10 cellular contexts compared by ENCODE assay signal in the genomic region with DNA sequence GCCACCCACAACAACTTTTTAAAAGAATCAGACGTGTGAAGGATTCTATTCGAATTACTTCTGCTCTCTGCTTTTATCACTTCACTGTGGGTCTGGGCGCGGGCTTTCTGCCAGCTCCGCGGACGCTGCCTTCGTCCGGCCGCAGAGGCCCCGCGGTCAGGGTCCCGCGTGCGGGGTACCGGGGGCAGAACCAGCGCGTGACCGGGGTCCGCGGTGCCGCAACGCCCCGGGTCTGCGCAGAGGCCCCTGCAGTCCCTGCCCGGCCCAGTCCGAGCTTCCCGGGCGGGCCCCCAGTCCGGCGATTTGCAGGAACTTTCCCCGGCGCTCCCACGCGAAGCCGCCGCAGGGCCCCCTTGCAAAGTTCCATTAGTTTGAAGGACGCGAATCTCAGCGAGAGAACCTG. TPM values are rescaled to one million over a fixed set of nuclear protein-coding genes. Genes with fewer than 3 reads are reported as not detected.
A peak's percentile ranks its signal among the peaks of the same experiment; 100 is the strongest.
DNase-seq lines count a peak whose midpoint lies in the region; ATAC-seq and TF ChIP-seq lines count a peak whose summit lies in the region.
"Had no signal": no experiment of that assay in that cellular context is flagged by ENCODE, and none has a peak within 500 bp of the region (broad histone marks: within the 10 kb centered on the region; RNA-seq: fewer than 3 reads in every experiment).

No MANE protein-coding gene starts in this region.

- intact Hi-C loops in sigmoid colon (cut with DNase I), result loop anchor here (5.0 kb wide), 1 partner anchor 106 kb away; no protein-coding TSS in a partner anchor

- H3K36me3 ChIP-seq in H7 (replicated peaks; ENCODE audit: control insufficient read depth, insufficient read depth, low read length), result no peaks in the 10 kb centered on the region
- H3K36me3 ChIP-seq in sigmoid colon, result no peaks in the 10 kb centered on the region

- H3K9me3 ChIP-seq in sigmoid colon, result no peaks in the 10 kb centered on the region

- ATAC-seq in HG02885 (IDR thresholded peaks at IDR 0.05; ENCODE audit: poor library complexity, unreplicated experiment), result no peak

- TF ChIP-seq POLR2A in sigmoid colon (IDR thresholded peaks at IDR 0.05), result no peak

- in situ Hi-C loops in astrocyte of the spinal cord (cut with HindIII; ENCODE audit: low sequenced_read_pairs), result no loop called here

- 1 to 2% methylated on average over 40 of the region's 40 CpGs for WGBS in sigmoid colon, 2 donors

- H3K27ac ChIP-seq in sigmoid colon, result peak overlapping the region; percentile 84 to 93 (median 88)

- H3K4me3 ChIP-seq in H7 (ENCODE audit: insufficient read depth, low read depth, low read length) (peak overlapping the region; percentile 54), astrocyte of the spinal cord (ENCODE audit: low read depth, low read length) (peak overlapping the region; percentile 47), iPS-11a (ENCODE audit: low read depth, low read length) (peak overlapping the region; percentile 30), sigmoid colon (peak overlapping the region; percentile 65 to 83 (median 71))

- DNase-seq in H7, result no peak
- DNase-seq in astrocyte of the spinal cord (ENCODE audit: low read depth, low spot score), result no peak
- no peak for DNase-seq in sigmoid colon
- DNase-seq in mucosa of gallbladder (ENCODE audit: low spot score), result no peak
- no peak for DNase-seq in NCI-H1436 treated with DMSO at 0.1 percent for 48 hours (lab: John Stamatoyannopoulos, UW)
- DNase-seq in T-helper 9 cell, result no peak
- DNase-seq: stimulated activated CD4-positive, alpha-beta T cell treated with anti-CD3 and anti-CD28 coated beads, Interleukin-4, amount 100 ng/mL, for 1 hour had no signal

- no peak for TF ChIP-seq CTCF in astrocyte of the spinal cord (IDR thresholded peaks at IDR 0.05; ENCODE audit: low read depth, low read length)
- no peak for TF ChIP-seq CTCF in sigmoid colon (IDR thresholded peaks at IDR 0.05)

- H3K4me1 ChIP-seq in sigmoid colon, result peaks cover 3 to 33% (median 24%) of the 10 kb centered on the region in 4 donors

- TF ChIP-seq EP300 in sigmoid colon (IDR thresholded peaks at IDR 0.05), result no peak

- peaks cover 48% of the 10 kb centered on the region for H3K27me3 ChIP-seq in H7 (ENCODE audit: control insufficient read depth, insufficient read depth, low read length)
- H3K27me3 ChIP-seq in sigmoid colon, result no peaks in the 10 kb centered on the region

RNA-seq across cellular contexts. Expression of gene HTRA1, which starts 0.5 kb away (rescaled TPM):
- 11.5 and 14.5 TPM in 2 replicates for total RNA-seq in H7 (2014; rRNA removed; shearing (Covaris generic))
- total RNA-seq in sigmoid colon (100 to 1,000 TPM; 119 to 162 (median 127) TPM), mucosa of gallbladder (141 TPM)
- 10 to 100 TPM; 22.7 to 43.8 (median 36.0) TPM for polyA plus RNA-seq in sigmoid colon
- total RNA-seq: activated naive CD4-positive, alpha-beta T cell treated with anti-CD3 and anti-CD28 coated beads, Interleukin-2, amount 50 U/mL, for 72 hours had no signal

RNA-seq across cellular contexts. Expression of gene ARMS2, which starts 6.4 kb away (rescaled TPM):
- total RNA-seq in H7 (2014; rRNA removed; shearing (Covaris generic)), result not detected in 2 replicates
- 1 to 10 TPM in 1 of 4 donors, not detected in 3; 1.1 TPM for total RNA-seq in sigmoid colon
- not detected for polyA plus RNA-seq in sigmoid colon
- total RNA-seq in mucosa of gallbladder, result not detected
